ENCODE assay signal across 8 cellular contexts in the genomic region with DNA sequence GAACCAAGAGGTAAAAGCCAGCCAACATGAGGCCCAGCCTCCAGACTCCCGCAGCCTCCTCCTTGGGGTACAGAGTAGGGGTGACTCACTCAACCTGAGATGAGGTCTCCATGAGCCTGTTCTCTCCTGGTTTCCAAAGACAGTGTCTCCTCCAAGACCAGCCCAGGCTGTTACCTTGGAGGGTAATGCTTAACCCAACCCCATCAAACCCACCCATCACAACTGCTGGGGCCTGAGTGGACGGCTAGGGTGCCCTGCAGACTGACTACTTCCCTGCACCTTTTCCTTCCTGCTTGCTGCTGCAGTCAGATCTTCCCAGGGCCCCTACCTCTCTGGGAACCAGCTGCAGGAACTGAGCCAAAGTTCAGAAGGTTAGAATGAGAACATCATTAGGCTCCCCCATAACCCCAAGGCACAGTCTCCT. TPM values are rescaled to one million over a fixed set of nuclear protein-coding genes. Genes with fewer than 3 reads are reported as not detected.
A peak's percentile ranks its signal among the peaks of the same experiment; 100 is the strongest.
DNase-seq lines count a peak whose midpoint lies in the region; ATAC-seq and TF ChIP-seq lines count a peak whose summit lies in the region.
"Had no signal": no experiment of that assay in that cellular context is flagged by ENCODE, and none has a peak within 500 bp of the region (broad histone marks: within the 10 kb centered on the region; RNA-seq: fewer than 3 reads in every experiment).

No MANE protein-coding gene starts in this region.

- H3K36me3 ChIP-seq in CD4-positive, alpha-beta memory T cell (ENCODE audit: insufficient read depth, low read length), result no peaks in the 10 kb centered on the region
- H3K36me3 ChIP-seq in OCI-LY7 (ENCODE audit: insufficient read depth, low read length), result no peaks in the 10 kb centered on the region

- H3K9me3 ChIP-seq in CD4-positive, alpha-beta memory T cell (ENCODE audit: control insufficient read depth in 1 of 2, low read length in 2 of 2), result no peaks in the 10 kb centered on the region
- no peaks in the 10 kb centered on the region for H3K9me3 ChIP-seq in OCI-LY7 (ENCODE audit: low read length)

- H3K4me1 Mint-ChIP-seq in CD4-positive, alpha-beta memory T cell, result peaks cover 17 to 43% (median 23%) of the 10 kb centered on the region in 4 donors

- no peaks in the 10 kb centered on the region for H3K9me3 Mint-ChIP-seq in CD4-positive, alpha-beta memory T cell
- H3K9me3 Mint-ChIP-seq: IgD-negative memory B cell had no signal

- peak in 1 of 5 donors; percentile 27 for DNase-seq in CD4-positive, alpha-beta memory T cell
- DNase-seq in OCI-LY7 (ENCODE audit: low spot score) (no peak), glomerular visceral epithelial cell (ENCODE audit: extremely low spot score) (peak; percentile 32), hypothalamus (lab: John Stamatoyannopoulos, UW) (no peak), NCI-H1436 treated with DMSO at 0.1 percent for 48 hours (lab: John Stamatoyannopoulos, UW) (no peak)
- DNase-seq: DMS79 had no signal

- no peak overlapping the region for H3K4me3 ChIP-seq in CD4-positive, alpha-beta memory T cell (ENCODE audit: low read length in 2 of 2)
- H3K4me3 ChIP-seq in OCI-LY7 (ENCODE audit: low read depth, low read length, poor library complexity, severe bottlenecking), result no peak overlapping the region

- 0 out of 2 replicates have a peak overlapping the region, but pooled peaks have one; percentile 4 for H3K4me2 ChIP-seq in OCI-LY7 (ENCODE audit: low read length)

- CTCF ChIA-PET in CD4-positive, alpha-beta memory T cell (lab: Charles Lee; ENCODE audit: partially characterized antibody), result interaction anchor here (0.8 to 22.7 kb wide), 9 partner anchors 9 to 143 kb away, joined by 3 to 558 read pairs (median 51); partner anchors contain the start of genes GGA1, PDXP and SH3BP1
- CTCF ChIA-PET in OCI-LY7 (lab: Charles Lee; ENCODE audit: unreplicated experiment), result interaction anchor here (2.5 kb wide), 1 partner anchor 38 kb away, joined by 16 read pairs; no protein-coding TSS in a partner anchor

- H3K27me3 Mint-ChIP-seq in CD4-positive, alpha-beta memory T cell, result no peaks in the 10 kb centered on the region
- H3K27me3 Mint-ChIP-seq: IgD-negative memory B cell had no signal

- POLR2A ChIA-PET in CD4-positive, alpha-beta memory T cell (lab: Charles Lee; ENCODE audit: partially characterized antibody), result interaction anchor here (0.9 to 8.4 kb wide), 13 partner anchors 7 to 89 kb away, joined by 3 to 90 read pairs (median 4); partner anchors contain the start of genes GGA1, LGALS1, PDXP and SH3BP1
- POLR2A ChIA-PET in OCI-LY7 (lab: Charles Lee), result interaction anchor here (1.8 kb wide), 1 partner anchor 54 kb away, joined by 4 read pairs; no protein-coding TSS in a partner anchor

- H3K4me3 Mint-ChIP-seq in CD4-positive, alpha-beta memory T cell, result peak overlapping the region in 1 of 8 donors; percentile 67

- BruUV-seq in OCI-LY7 (replicated peaks; lab: Mats Ljungman, UMichigan), result no TSS peak

- no peak for ATAC-seq in GM19395 (IDR thresholded peaks at IDR 0.05; ENCODE audit: unreplicated experiment)

- no peaks in the 10 kb centered on the region for H3K27me3 ChIP-seq in CD4-positive, alpha-beta memory T cell (ENCODE audit: insufficient read depth, low read length)

- no peaks in the 10 kb centered on the region for H3K9me2 ChIP-seq in OCI-LY7 (ENCODE audit: insufficient read depth, low read length)

- H3K4me1 ChIP-seq in CD4-positive, alpha-beta memory T cell (ENCODE audit: insufficient read depth, low read length), result peaks cover 20% of the 10 kb centered on the region
- H3K4me1 ChIP-seq in OCI-LY7 (ENCODE audit: insufficient read depth, low read length, poor library complexity, severe bottlenecking), result peaks cover 42% of the 10 kb centered on the region

- TF ChIP-seq CTCF in OCI-LY7 (conservative IDR thresholded peaks at IDR 0.05; ENCODE audit: low read length), result no peak

- no peak overlapping the region for H3K27ac ChIP-seq in CD4-positive, alpha-beta memory T cell (ENCODE audit: low read depth, low read length)
- H3K27ac ChIP-seq in OCI-LY7 (ENCODE audit: low read depth, low read length, poor library complexity, severe bottlenecking), result no peak overlapping the region

- no peaks in the 10 kb centered on the region for H3K79me2 ChIP-seq in OCI-LY7 (ENCODE audit: insufficient read depth, low read depth, low read length)

- peak overlapping the region in 5 of 7 donors; percentile 78 to 83 (median 80) for H3K27ac Mint-ChIP-seq in CD4-positive, alpha-beta memory T cell

- intact Hi-C loops in CD4-positive, alpha-beta memory T cell (cut with micrococcal nuclease), result loop anchor here (1.0 to 10.0 kb wide), 6 partner anchors 23 to 74 kb away; partner anchors contain the start of genes PDXP and SH3BP1
- intact Hi-C loops in OCI-LY7 (cut with micrococcal nuclease; ENCODE audit: unreplicated experiment), result loop anchor here (1.0 kb wide), 3 partner anchors 20 to 58 kb away; no protein-coding TSS in a partner anchor

- no peak overlapping the region for H2AFZ ChIP-seq in OCI-LY7 (ENCODE audit: low read length)

- peaks cover 0 to 10% of the 10 kb centered on the region in 2 donors for H3K36me3 Mint-ChIP-seq in CD4-positive, alpha-beta memory T cell
- H3K36me3 Mint-ChIP-seq: IgD-negative memory B cell had no signal

- H4K20me1 ChIP-seq in OCI-LY7 (ENCODE audit: insufficient read depth, low read length), result no peaks in the 10 kb centered on the region

RNA-seq across cellular contexts. Expression of gene NOL12, which starts 5.1 kb away (rescaled TPM):
- total RNA-seq in CD4-positive, alpha-beta memory T cell, result 10 to 100 TPM; 50.3 to 52.0 TPM
- 10 to 100 TPM; 38.8 to 51.6 TPM for polyA plus RNA-seq in CD4-positive, alpha-beta memory T cell
- 64.6 and 79.0 TPM in 2 replicates for total RNA-seq in OCI-LY7 (2014; rRNA removed; shearing (Covaris generic))
- 58.6 and 62.3 TPM in 2 replicates for total RNA-seq in OCI-LY7 (2022)

RNA-seq across cellular contexts. Expression of gene LGALS1, which starts 5.6 kb away (rescaled TPM):
- total RNA-seq in CD4-positive, alpha-beta memory T cell, result 10 to 100 TPM; 64.8 to 68.7 TPM
- 100 to 1,000 TPM; 315 to 358 TPM for polyA plus RNA-seq in CD4-positive, alpha-beta memory T cell
- 85.8 and 93.1 TPM in 2 replicates for total RNA-seq in OCI-LY7 (2014; rRNA removed; shearing (Covaris generic))
- 57.2 and 57.3 TPM in 2 replicates for total RNA-seq in OCI-LY7 (2022)

RNA-seq across cellular contexts. Expression of gene TRIOBP, which starts 15.8 kb away (rescaled TPM):
- total RNA-seq in CD4-positive, alpha-beta memory T cell, result 10 to 100 TPM; 25.8 to 26.1 TPM
- 10 to 100 TPM in 1 of 2 donors, 1 to 10 TPM in 1; 9.2 to 13.0 TPM for polyA plus RNA-seq in CD4-positive, alpha-beta memory T cell
- total RNA-seq in OCI-LY7 (2014; rRNA removed; shearing (Covaris generic)), result 24.4 and 31.6 TPM in 2 replicates
- total RNA-seq in OCI-LY7 (2022), result 30.6 and 31.1 TPM in 2 replicates

RNA-seq across cellular contexts. Expression of gene PDXP, which starts 22.5 kb away (rescaled TPM):
- 1 to 10 TPM; 7.3 to 9.8 TPM for total RNA-seq in CD4-positive, alpha-beta memory T cell
- polyA plus RNA-seq in CD4-positive, alpha-beta memory T cell, result 1 to 10 TPM in 1 of 2 donors, under 1 TPM in 1; 0.38 to 7.1 TPM
- total RNA-seq in OCI-LY7 (2014; rRNA removed; shearing (Covaris generic)), result 50.0 and 61.2 TPM in 2 replicates
- total RNA-seq in OCI-LY7 (2022), result 54.0 and 55.8 TPM in 2 replicates

RNA-seq across cellular contexts. Expression of gene SH3BP1, which starts 41.5 kb away (rescaled TPM):
- 10 to 100 TPM; 84.0 to 89.2 TPM for total RNA-seq in CD4-positive, alpha-beta memory T cell
- 10 to 100 TPM; 17.6 to 30.3 TPM for polyA plus RNA-seq in CD4-positive, alpha-beta memory T cell
- 15.3 and 18.3 TPM in 2 replicates for total RNA-seq in OCI-LY7 (2014; rRNA removed; shearing (Covaris generic))
- 44.4 and 48.4 TPM in 2 replicates for total RNA-seq in OCI-LY7 (2022)
